Comparison of ENCODE assay signal across 1 cellular context in the genomic region with DNA sequence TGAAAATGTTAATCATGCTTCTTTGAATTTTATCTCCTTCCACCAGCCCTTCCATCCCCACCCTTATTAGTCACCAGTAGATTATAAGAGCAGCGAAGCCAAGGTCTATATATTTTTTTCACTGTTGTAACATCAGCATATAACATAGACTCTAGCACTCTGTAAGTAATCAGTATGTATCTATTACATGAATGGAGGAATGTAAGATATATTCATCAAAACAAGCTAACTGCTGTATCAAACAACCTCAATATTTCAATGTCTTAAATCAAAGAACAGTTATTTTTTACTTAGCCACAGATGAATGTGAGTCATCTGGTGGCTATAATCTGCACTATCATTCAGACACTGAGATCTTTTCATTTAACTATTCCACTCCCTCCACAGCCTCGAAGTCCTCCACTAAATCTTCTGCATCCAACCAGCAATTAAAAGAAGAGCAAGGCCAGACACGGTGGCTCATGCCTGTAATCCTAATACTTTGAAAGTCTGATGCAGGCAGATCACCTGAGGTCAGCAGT.
TF ChIP-seq lines count a peak whose summit lies in the region.

No MANE protein-coding gene starts in this region.

TF ChIP-seq in K562, 482 proteins besides CTCF, POLR2A, EP300 and RAD21 (continued from another document and continues in another):
- TF ChIP-seq, protein P1, sequence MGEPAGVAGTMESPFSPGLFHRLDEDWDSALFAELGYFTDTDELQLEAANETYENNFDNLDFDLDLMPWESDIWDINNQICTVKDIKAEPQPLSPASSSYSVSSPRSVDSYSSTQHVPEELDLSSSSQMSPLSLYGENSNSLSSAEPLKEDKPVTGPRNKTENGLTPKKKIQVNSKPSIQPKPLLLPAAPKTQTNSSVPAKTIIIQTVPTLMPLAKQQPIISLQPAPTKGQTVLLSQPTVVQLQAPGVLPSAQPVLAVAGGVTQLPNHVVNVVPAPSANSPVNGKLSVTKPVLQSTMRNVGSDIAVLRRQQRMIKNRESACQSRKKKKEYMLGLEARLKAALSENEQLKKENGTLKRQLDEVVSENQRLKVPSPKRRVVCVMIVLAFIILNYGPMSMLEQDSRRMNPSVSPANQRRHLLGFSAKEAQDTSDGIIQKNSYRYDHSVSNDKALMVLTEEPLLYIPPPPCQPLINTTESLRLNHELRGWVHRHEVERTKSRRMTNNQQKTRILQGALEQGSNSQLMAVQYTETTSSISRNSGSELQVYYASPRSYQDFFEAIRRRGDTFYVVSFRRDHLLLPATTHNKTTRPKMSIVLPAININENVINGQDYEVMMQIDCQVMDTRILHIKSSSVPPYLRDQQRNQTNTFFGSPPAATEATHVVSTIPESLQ (CRISPR knock-in tag; IDR thresholded peaks at IDR 0.05), result no peak
- TF ChIP-seq ZNF239 (CRISPR knock-in tag; IDR thresholded peaks at IDR 0.05) (no peak), CBFA2T3 (IDR thresholded peaks at IDR 0.05) (peak; percentile 55), KHSRP (IDR thresholded peaks at IDR 0.05) (no peak), SOX6 (IDR thresholded peaks at IDR 0.05) (no peak), CTBP1 (IDR thresholded peaks at IDR 0.05; ENCODE audit: borderline replicate concordance) (no peak), YBX1 (IDR thresholded peaks at IDR 0.05) (no peak), CBFA2T2 (conservative IDR thresholded peaks at IDR 0.05) (peak; percentile 25), GATAD2B (IDR thresholded peaks at IDR 0.05; ENCODE audit: borderline replicate concordance) (no peak), FOSL1 (tag; conservative IDR thresholded peaks at IDR 0.05) (peak; percentile 98), SAFB2 (IDR thresholded peaks at IDR 0.05; ENCODE audit: borderline replicate concordance, low read depth, low read length, severe bottlenecking) (no peak), ZZZ3 (IDR thresholded peaks at IDR 0.05) (no peak), SMARCA4 (IDR thresholded peaks at IDR 0.05) (peak; percentile 78), JUND (IDR thresholded peaks at IDR 0.05; ENCODE audit: borderline replicate concordance, low read depth, low read length) (peak; percentile 33; the same call in 1 of the 2 replicates), JUND (tag; IDR thresholded peaks at IDR 0.05; ENCODE audit: borderline replicate concordance, low read depth, low read length) (no peak), ZNF282 (CRISPR knock-in tag; IDR thresholded peaks at IDR 0.05) (no peak), TEAD4 (IDR thresholded peaks at IDR 0.05; ENCODE audit: low read length) (peak; percentile 56), TEAD4 (CRISPR knock-in tag; IDR thresholded peaks at IDR 0.05; ENCODE audit: borderline replicate concordance) (no peak), KDM1A (IDR thresholded peaks at IDR 0.05) (peak; percentile 46 to 48; a peak in 2 of 4 replicates), DPF2 (IDR thresholded peaks at IDR 0.05) (peak; percentile 74), CC2D1A (IDR thresholded peaks at IDR 0.05) (no peak), GABPB1 (CRISPR knock-in tag; IDR thresholded peaks at IDR 0.05) (no peak), NFYB (IDR thresholded peaks at IDR 0.05; ENCODE audit: extremely low read depth, insufficient read length) (no peak), CBX2 (IDR thresholded peaks at IDR 0.05; ENCODE audit: insufficient read depth, low read length, poor library complexity, severe bottlenecking) (no peak), NFE2L1 (tag; IDR thresholded peaks at IDR 0.05; ENCODE audit: borderline replicate concordance, low read depth) (no peak), POLR2AphosphoS2 (IDR thresholded peaks at IDR 0.05; ENCODE audit: low read length) (no peak), ZNF75A (CRISPR knock-in tag; IDR thresholded peaks at IDR 0.05) (no peak), FOXK1 (CRISPR knock-in tag; IDR thresholded peaks at IDR 0.05; ENCODE audit: borderline replicate concordance) (no peak), MAFF (IDR thresholded peaks at IDR 0.05; ENCODE audit: low read length) (no peak), NFE2 (IDR thresholded peaks at IDR 0.05; ENCODE audit: low read depth) (peak; percentile 50; the same call in 1 of the 2 replicates), TAF1 (IDR thresholded peaks at IDR 0.05; ENCODE audit: control insufficient read depth, extremely low read depth, insufficient read depth, low read length, severe bottlenecking) (no peak), GTF2A2 (tag; IDR thresholded peaks at IDR 0.05) (no peak), HNRNPUL1 (IDR thresholded peaks at IDR 0.05; ENCODE audit: low read length) (no peak), EP400 (IDR thresholded peaks at IDR 0.05) (no peak), IFI16 (CRISPR knock-in tag; IDR thresholded peaks at IDR 0.05) (no peak), MTA3 (IDR thresholded peaks at IDR 0.05; ENCODE audit: borderline replicate concordance) (no peak), HOXB6 (CRISPR knock-in tag; IDR thresholded peaks at IDR 0.05; ENCODE audit: borderline replicate concordance) (no peak), HEY1 (CRISPR knock-in tag; IDR thresholded peaks at IDR 0.05; ENCODE audit: borderline replicate concordance) (no peak), ZNF316 (IDR thresholded peaks at IDR 0.05) (no peak), NFIC (IDR thresholded peaks at IDR 0.05) (no peak), BDP1 (IDR thresholded peaks at IDR 0.05; ENCODE audit: insufficient read depth, insufficient read length) (no peak), ZNF785 (CRISPR knock-in tag; IDR thresholded peaks at IDR 0.05) (no peak), ESRRA (IDR thresholded peaks at IDR 0.05; ENCODE audit: borderline replicate concordance, low read depth) (no peak), MIER1 (IDR thresholded peaks at IDR 0.05; ENCODE audit: low read depth) (no peak), SIX5 (IDR thresholded peaks at IDR 0.05; ENCODE audit: borderline replicate concordance in 1 of 2, insufficient read depth in 1 of 2, low read depth in 1 of 2, low read length in 2 of 2) (no peak), SMARCE1 (IDR thresholded peaks at IDR 0.05) (peak; percentile 80), SMARCC2 (IDR thresholded peaks at IDR 0.05; ENCODE audit: low read depth) (peak; percentile 76; the same call in 1 of the 2 replicates), HNRNPL (IDR thresholded peaks at IDR 0.05; ENCODE audit: low read depth, low read length) (no peak), PYGO2 (tag; IDR thresholded peaks at IDR 0.05) (no peak), ESRRB (CRISPR knock-in tag; IDR thresholded peaks at IDR 0.05; ENCODE audit: borderline replicate concordance) (no peak), ZNF165 (CRISPR knock-in tag; IDR thresholded peaks at IDR 0.05; ENCODE audit: borderline replicate concordance) (no peak)
- TF ChIP-seq, protein P2, sequence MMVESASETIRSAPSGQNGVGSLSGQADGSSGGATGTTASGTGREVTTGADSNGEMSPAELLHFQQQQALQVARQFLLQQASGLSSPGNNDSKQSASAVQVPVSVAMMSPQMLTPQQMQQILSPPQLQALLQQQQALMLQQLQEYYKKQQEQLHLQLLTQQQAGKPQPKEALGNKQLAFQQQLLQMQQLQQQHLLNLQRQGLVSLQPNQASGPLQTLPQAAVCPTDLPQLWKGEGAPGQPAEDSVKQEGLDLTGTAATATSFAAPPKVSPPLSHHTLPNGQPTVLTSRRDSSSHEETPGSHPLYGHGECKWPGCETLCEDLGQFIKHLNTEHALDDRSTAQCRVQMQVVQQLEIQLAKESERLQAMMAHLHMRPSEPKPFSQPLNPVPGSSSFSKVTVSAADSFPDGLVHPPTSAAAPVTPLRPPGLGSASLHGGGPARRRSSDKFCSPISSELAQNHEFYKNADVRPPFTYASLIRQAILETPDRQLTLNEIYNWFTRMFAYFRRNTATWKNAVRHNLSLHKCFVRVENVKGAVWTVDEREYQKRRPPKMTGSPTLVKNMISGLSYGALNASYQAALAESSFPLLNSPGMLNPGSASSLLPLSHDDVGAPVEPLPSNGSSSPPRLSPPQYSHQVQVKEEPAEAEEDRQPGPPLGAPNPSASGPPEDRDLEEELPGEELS (CRISPR knock-in tag; IDR thresholded peaks at IDR 0.05; ENCODE audit: borderline replicate concordance), result no peak
- TF ChIP-seq, protein P3, sequence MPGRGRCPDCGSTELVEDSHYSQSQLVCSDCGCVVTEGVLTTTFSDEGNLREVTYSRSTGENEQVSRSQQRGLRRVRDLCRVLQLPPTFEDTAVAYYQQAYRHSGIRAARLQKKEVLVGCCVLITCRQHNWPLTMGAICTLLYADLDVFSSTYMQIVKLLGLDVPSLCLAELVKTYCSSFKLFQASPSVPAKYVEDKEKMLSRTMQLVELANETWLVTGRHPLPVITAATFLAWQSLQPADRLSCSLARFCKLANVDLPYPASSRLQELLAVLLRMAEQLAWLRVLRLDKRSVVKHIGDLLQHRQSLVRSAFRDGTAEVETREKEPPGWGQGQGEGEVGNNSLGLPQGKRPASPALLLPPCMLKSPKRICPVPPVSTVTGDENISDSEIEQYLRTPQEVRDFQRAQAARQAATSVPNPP (IDR thresholded peaks at IDR 0.05; ENCODE audit: borderline replicate concordance, insufficient read depth, insufficient read length), result no peak
- TF ChIP-seq, protein P4, sequence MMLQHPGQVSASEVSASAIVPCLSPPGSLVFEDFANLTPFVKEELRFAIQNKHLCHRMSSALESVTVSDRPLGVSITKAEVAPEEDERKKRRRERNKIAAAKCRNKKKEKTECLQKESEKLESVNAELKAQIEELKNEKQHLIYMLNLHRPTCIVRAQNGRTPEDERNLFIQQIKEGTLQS (IDR thresholded peaks at IDR 0.05), result peak; percentile 79
- TF ChIP-seq, protein P4 (CRISPR knock-in tag; conservative IDR thresholded peaks at IDR 0.05), result no peak
- TF ChIP-seq, protein P5, sequence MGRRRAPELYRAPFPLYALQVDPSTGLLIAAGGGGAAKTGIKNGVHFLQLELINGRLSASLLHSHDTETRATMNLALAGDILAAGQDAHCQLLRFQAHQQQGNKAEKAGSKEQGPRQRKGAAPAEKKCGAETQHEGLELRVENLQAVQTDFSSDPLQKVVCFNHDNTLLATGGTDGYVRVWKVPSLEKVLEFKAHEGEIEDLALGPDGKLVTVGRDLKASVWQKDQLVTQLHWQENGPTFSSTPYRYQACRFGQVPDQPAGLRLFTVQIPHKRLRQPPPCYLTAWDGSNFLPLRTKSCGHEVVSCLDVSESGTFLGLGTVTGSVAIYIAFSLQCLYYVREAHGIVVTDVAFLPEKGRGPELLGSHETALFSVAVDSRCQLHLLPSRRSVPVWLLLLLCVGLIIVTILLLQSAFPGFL (CRISPR knock-in tag; IDR thresholded peaks at IDR 0.05), result no peak
- TF ChIP-seq, protein P6, sequence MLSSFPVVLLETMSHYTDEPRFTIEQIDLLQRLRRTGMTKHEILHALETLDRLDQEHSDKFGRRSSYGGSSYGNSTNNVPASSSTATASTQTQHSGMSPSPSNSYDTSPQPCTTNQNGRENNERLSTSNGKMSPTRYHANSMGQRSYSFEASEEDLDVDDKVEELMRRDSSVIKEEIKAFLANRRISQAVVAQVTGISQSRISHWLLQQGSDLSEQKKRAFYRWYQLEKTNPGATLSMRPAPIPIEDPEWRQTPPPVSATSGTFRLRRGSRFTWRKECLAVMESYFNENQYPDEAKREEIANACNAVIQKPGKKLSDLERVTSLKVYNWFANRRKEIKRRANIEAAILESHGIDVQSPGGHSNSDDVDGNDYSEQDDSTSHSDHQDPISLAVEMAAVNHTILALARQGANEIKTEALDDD (IDR thresholded peaks at IDR 0.05), result no peak
- TF ChIP-seq, protein P7, sequence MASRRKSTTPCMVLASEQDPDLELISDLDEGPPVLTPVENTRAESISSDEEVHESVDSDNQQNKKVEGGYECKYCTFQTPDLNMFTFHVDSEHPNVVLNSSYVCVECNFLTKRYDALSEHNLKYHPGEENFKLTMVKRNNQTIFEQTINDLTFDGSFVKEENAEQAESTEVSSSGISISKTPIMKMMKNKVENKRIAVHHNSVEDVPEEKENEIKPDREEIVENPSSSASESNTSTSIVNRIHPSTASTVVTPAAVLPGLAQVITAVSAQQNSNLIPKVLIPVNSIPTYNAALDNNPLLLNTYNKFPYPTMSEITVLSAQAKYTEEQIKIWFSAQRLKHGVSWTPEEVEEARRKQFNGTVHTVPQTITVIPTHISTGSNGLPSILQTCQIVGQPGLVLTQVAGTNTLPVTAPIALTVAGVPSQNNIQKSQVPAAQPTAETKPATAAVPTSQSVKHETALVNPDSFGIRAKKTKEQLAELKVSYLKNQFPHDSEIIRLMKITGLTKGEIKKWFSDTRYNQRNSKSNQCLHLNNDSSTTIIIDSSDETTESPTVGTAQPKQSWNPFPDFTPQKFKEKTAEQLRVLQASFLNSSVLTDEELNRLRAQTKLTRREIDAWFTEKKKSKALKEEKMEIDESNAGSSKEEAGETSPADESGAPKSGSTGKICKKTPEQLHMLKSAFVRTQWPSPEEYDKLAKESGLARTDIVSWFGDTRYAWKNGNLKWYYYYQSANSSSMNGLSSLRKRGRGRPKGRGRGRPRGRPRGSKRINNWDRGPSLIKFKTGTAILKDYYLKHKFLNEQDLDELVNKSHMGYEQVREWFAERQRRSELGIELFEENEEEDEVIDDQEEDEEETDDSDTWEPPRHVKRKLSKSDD (conservative IDR thresholded peaks at IDR 0.05; ENCODE audit: low read length), result no peak
- TF ChIP-seq, protein P8, sequence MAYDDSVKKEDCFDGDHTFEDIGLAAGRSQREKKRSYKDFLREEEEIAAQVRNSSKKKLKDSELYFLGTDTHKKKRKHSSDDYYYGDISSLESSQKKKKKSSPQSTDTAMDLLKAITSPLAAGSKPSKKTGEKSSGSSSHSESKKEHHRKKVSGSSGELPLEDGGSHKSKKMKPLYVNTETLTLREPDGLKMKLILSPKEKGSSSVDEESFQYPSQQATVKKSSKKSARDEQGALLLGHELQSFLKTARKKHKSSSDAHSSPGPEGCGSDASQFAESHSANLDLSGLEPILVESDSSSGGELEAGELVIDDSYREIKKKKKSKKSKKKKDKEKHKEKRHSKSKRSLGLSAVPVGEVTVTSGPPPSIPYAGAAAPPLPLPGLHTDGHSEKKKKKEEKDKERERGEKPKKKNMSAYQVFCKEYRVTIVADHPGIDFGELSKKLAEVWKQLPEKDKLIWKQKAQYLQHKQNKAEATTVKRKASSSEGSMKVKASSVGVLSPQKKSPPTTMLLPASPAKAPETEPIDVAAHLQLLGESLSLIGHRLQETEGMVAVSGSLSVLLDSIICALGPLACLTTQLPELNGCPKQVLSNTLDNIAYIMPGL (CRISPR knock-in tag; IDR thresholded peaks at IDR 0.05), result no peak
